19 cellular contexts compared by ENCODE assay signal in the genomic region with DNA sequence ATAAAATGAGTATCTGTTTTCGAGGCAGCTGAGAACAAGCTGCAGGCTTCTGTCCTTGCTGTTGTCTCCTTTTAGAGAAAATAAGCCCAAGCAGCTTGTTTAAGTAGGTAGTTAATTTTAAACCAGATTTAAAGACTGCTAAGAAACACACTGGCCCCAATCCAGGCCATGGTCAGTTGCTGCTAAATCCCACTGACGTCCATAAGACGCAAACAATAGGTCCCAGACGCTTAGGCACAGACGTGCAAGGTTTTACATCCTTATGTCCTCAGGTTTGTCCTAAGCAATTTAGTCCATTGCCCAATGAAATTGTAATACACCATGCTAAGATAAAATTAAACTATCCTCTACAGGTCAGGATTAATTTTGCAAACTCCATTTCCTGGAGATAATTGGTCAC.
DNase-seq lines count a peak whose midpoint lies in the region; ATAC-seq and TF ChIP-seq lines count a peak whose summit lies in the region.
"Had no signal": no experiment of that assay in that cellular context is flagged by ENCODE, and none has a peak within 500 bp of the region (broad histone marks: within the 10 kb centered on the region; RNA-seq: fewer than 3 reads in every experiment).

No MANE protein-coding gene starts in this region.

- no peaks in the 10 kb centered on the region for H3K9me3 ChIP-seq in WERI-Rb-1 (ENCODE audit: severe bottlenecking)
- H3K9me3 ChIP-seq in effector memory CD4-positive, alpha-beta T cell (ENCODE audit: control insufficient read depth, low read length) = no peaks in the 10 kb centered on the region
- H3K9me3 ChIP-seq in BE2C = no peaks in the 10 kb centered on the region
- H3K9me3 ChIP-seq: BLaER1 treated with 17β-estradiol and CSF1 and Interleukin-3, amounts not matched to agents 10 nM and 100 nM had no signal

- DNase-seq in NCI-H82 (lab: John Stamatoyannopoulos, UW) (peak; percentile 93), WERI-Rb-1 (peak; percentile 74), retinal pigment epithelial cell (ENCODE audit: low read depth) (peak; percentile 97), NCI-H446 (lab: John Stamatoyannopoulos, UW) (no peak), BE2C (no peak)
- DNase-seq in effector memory CD4-positive, alpha-beta T cell = no peak
- DNase-seq: 8988T; ACHN; CD4-positive, alpha-beta T cell; CD8-positive, alpha-beta T cell; COR-L47; DMS 273 treated with DMSO at 0.1 percent for 48 hours; DMS153; DMS53; DMS79 treated with DMSO at 0.1 percent for 48 hours; GF-D8 had no signal

- no peak overlapping the region; the same call in 1 of the 2 replicates for H3K27ac ChIP-seq in WERI-Rb-1
- no peak overlapping the region for H3K27ac ChIP-seq in effector memory CD4-positive, alpha-beta T cell (ENCODE audit: insufficient read depth, low read length, poor library complexity, severe bottlenecking)
- H3K27ac ChIP-seq: BLaER1 treated with 17β-estradiol and CSF1 and Interleukin-3, amounts not matched to agents 10 nM and 100 nM; C4-2B had no signal

- H3K4me3 ChIP-seq in WERI-Rb-1 (ENCODE audit: low read depth, low read length) (no peak overlapping the region; the same call in 1 of the 2 replicates), retinal pigment epithelial cell (ENCODE audit: low read length) (no peak overlapping the region), BE2C (ENCODE audit: low read depth, low read length) (no peak overlapping the region)
- H3K4me3 ChIP-seq in effector memory CD4-positive, alpha-beta T cell (ENCODE audit: insufficient read depth, low read depth, low read length, poor library complexity, severe bottlenecking) = no peak overlapping the region
- H3K4me3 ChIP-seq: BLaER1 treated with 17β-estradiol and CSF1 and Interleukin-3, amounts not matched to agents 10 nM and 100 nM had no signal

- no peak for ATAC-seq in HG03095 (IDR thresholded peaks at IDR 0.05; ENCODE audit: unreplicated experiment)
- ATAC-seq: CD8-positive, alpha-beta T cell had no signal

- H3K27me3 ChIP-seq in WERI-Rb-1 (ENCODE audit: insufficient read depth, low read depth, severe bottlenecking) (no peaks in the 10 kb centered on the region), BE2C (peaks cover 21% of the 10 kb centered on the region)
- no peaks in the 10 kb centered on the region for H3K27me3 ChIP-seq in effector memory CD4-positive, alpha-beta T cell (replicated peaks; ENCODE audit: control insufficient read depth, insufficient read depth, low read length, poor library complexity, severe bottlenecking)
- H3K27me3 ChIP-seq: BLaER1 treated with 17β-estradiol and CSF1 and Interleukin-3, amounts not matched to agents 10 nM and 100 nM had no signal

- H3K36me3 ChIP-seq in WERI-Rb-1 (no peaks in the 10 kb centered on the region), BE2C (no peaks in the 10 kb centered on the region)
- no peaks in the 10 kb centered on the region for H3K36me3 ChIP-seq in effector memory CD4-positive, alpha-beta T cell (ENCODE audit: control insufficient read depth, insufficient read depth, low read length)
- H3K36me3 ChIP-seq: BLaER1 treated with 17β-estradiol and CSF1 and Interleukin-3, amounts not matched to agents 10 nM and 100 nM had no signal

- no peaks in the 10 kb centered on the region for H3K4me1 ChIP-seq in effector memory CD4-positive, alpha-beta T cell (ENCODE audit: control insufficient read depth, insufficient read depth, low read length, poor library complexity, severe bottlenecking)
- no peaks in the 10 kb centered on the region for H3K4me1 ChIP-seq in BE2C
- H3K4me1 ChIP-seq: BLaER1 treated with 17β-estradiol and CSF1 and Interleukin-3, amounts not matched to agents 10 nM and 100 nM had no signal

- TF ChIP-seq CTCF in WERI-Rb-1 (IDR thresholded peaks at IDR 0.05; ENCODE audit: low read depth, low read length) = no peak
- TF ChIP-seq CTCF in retinal pigment epithelial cell (conservative IDR thresholded peaks at IDR 0.05; ENCODE audit: low read depth, low read length) = no peak
- TF ChIP-seq CTCF in BE2C (IDR thresholded peaks at IDR 0.05; ENCODE audit: low read depth, low read length) = no peak

Comparison
In these comparisons a context has a peak if more than half of its experiments do, and no peak if none do; other contexts are left out.
1. DNase-seq: peak in NCI-H82 (single experiment), WERI-Rb-1 (single experiment) and retinal pigment epithelial cell (single experiment); none in NCI-H446 (0 of 2), effector memory CD4-positive, alpha-beta T cell (0 of 3) and BE2C (single experiment).